ENCODE assay signal across 8 cellular contexts in genomic region chr5:178232124-178232919, GRCh38. TPM values are rescaled to one million over a fixed set of nuclear protein-coding genes. Genes with fewer than 3 reads are reported as not detected.
DNase-seq lines count a peak whose midpoint lies in the region; ATAC-seq lines count a peak whose summit lies in the region.

Gene PHYKPL (minus strand): TSS chr5:178232802. CDS start chr5:178232550, 252 bp downstream.

- peak within 1 kb of the TSS; percentile 81 for H3K27ac Mint-ChIP-seq in T-helper 17 cell

- H3K36me3 Mint-ChIP-seq in T-helper 17 cell (ENCODE audit: low read depth), result peaks cover 8% of the 10 kb centered on the region

- no peaks in the 10 kb centered on the region for H3K27me3 Mint-ChIP-seq in T-helper 17 cell

- intact Hi-C loops in left ventricle myocardium superior (cut with micrococcal nuclease), result no loop called here

- ATAC-seq in GM21619 (IDR thresholded peaks at IDR 0.05; ENCODE audit: unreplicated experiment) (peak; percentile 61), T-helper 17 cell (peak; percentile 77), left ventricle myocardium superior (peak; percentile 79)

- DNase-seq in GM03348 (ENCODE audit: low spot score), result peak; percentile 92
- peak; percentile 44 for DNase-seq in Jurkat, Clone E6-1 (ENCODE audit: low read depth, low spot score)
- DNase-seq in T-helper 17 cell, result peak; percentile 55 to 60 (median 59)
- DNase-seq in left ventricle myocardium superior, result peak; percentile 86
- DNase-seq in pulmonary artery endothelial cell (ENCODE audit: low read depth, low spot score), result no peak
- DNase-seq in NCI-H2107 (lab: John Stamatoyannopoulos, UW), result no peak

- H3K4me3 ChIP-seq in Jurkat, Clone E6-1 (ENCODE audit: low read length), result peak within 1 kb of the TSS; percentile 94

- peaks cover 45% of the 10 kb centered on the region for H3K4me1 Mint-ChIP-seq in T-helper 17 cell

- H3K9me3 ChIP-seq in T-helper 17 cell (ENCODE audit: control insufficient read depth, low read length, poor library complexity, severe bottlenecking), result no peaks in the 10 kb centered on the region

- H3K27ac ChIP-seq in angular gyrus (ENCODE audit: low read depth, low read length), result peak within 1 kb of the TSS; percentile 94

- H3K4me3 Mint-ChIP-seq in T-helper 17 cell, result peak within 1 kb of the TSS; percentile 86

RNA-seq across cellular contexts. Expression of gene PHYKPL, which starts in this region (rescaled TPM):
- polyA plus RNA-seq in Jurkat, Clone E6-1 (2012; ENCODE audit: insufficient read depth, insufficient read length), result 47.3 TPM
- 100 to 1,000 TPM in 1 of 2 donors, 10 to 100 TPM in 1; 86.9 to 107 TPM for total RNA-seq in T-helper 17 cell
- 40.7 TPM for total RNA-seq in left ventricle myocardium superior
- 35.1 and 39.8 TPM in 2 replicates for total RNA-seq in pulmonary artery endothelial cell

Comparison
In these comparisons a context has a peak if more than half of its experiments do, and no peak if none do; other contexts are left out.
1. DNase-seq: peak in GM03348 (single experiment), Jurkat, Clone E6-1 (single experiment), T-helper 17 cell (3 of 3) and left ventricle myocardium superior (single experiment); none in pulmonary artery endothelial cell (single experiment) and NCI-H2107 (single experiment).
2. Peak in every context shown above with its lines, with median percentiles within 50 percentile points of each other: ATAC-seq.